2 cellular contexts compared by ENCODE assay signal in genomic region chr1:108829498-108829916, GRCh38.
TF ChIP-seq lines count a peak whose summit lies in the region.

No MANE protein-coding gene starts in this region.

TF ChIP-seq in HCT116, 20 proteins besides CTCF, POLR2A, EP300 and RAD21:
- TF ChIP-seq CEBPB (IDR thresholded peaks at IDR 0.05; ENCODE audit: low read depth) (no peak), SRF (IDR thresholded peaks at IDR 0.05; ENCODE audit: low read depth) (no peak), CBX3 (IDR thresholded peaks at IDR 0.05; ENCODE audit: low read depth) (no peak), FOSL1 (IDR thresholded peaks at IDR 0.05; ENCODE audit: low read depth) (no peak)

TF ChIP-seq in GM12891, 5 proteins besides CTCF, POLR2A, EP300 and RAD21:
- no peak for TF ChIP-seq POLR2AphosphoS5 (IDR thresholded peaks at IDR 0.05; ENCODE audit: low read depth, low read length)
- no peak for TF ChIP-seq TAF1 (IDR thresholded peaks at IDR 0.05; ENCODE audit: low read depth, low read length)
- no peak for TF ChIP-seq POU2F2 (IDR thresholded peaks at IDR 0.05; ENCODE audit: low read depth, low read length)
- no peak for TF ChIP-seq SPI1 (IDR thresholded peaks at IDR 0.05; ENCODE audit: low read depth, low read length)
- no peak for TF ChIP-seq PAX5 (IDR thresholded peaks at IDR 0.05; ENCODE audit: insufficient read depth, low read length, severe bottlenecking)
TF ChIP-seq in GM12891: peak in this region for 0.
